In the genomic region with DNA sequence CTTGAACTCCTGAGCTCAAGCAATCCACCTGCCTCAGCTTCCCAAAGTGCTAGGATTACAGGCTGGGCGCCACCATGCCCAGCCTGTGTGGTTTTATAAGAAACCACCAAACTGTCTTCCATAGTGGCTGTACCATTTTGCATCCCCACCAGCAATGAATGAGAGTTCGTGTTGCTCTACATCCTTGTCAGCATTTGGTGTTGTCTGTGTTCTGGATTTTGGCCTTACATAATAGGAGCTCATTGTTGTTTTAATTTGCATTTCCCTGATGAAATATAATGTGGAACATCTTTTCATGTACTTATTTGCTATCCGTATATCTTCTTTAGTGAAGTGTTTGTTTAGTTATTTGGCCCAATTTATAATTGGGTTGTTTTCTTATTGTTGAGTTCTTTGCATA, we compare ENCODE assay signal across 23 cellular contexts.
"Had no signal": no experiment of that assay in that cellular context is flagged by ENCODE, and none has a peak within 500 bp of the region (broad histone marks: within the 10 kb centered on the region; RNA-seq: fewer than 3 reads in every experiment).

No MANE protein-coding gene starts in this region.

- H3K9me3 ChIP-seq: SK-N-SH had no signal

- DNase-seq: IMR-90, Karpas-422, KG1, MG63, NCI-H1092, NCI-H1105 treated with DMSO at 0.1 percent for 48 hours, NCI-H1417 treated with DMSO at 0.1 percent for 48 hours, NCI-H146, NCI-H1694 treated with DMSO at 0.1 percent for 48 hours, NCI-H1930, NCI-H2081, NCI-H2107, NCI-H226, NCI-H446, NCI-H510A, NCI-H524 treated with DMSO at 0.1 percent for 48 hours, NCI-H69, NCI-H774, Right ventricle myocardium superior, RPMI8226, SK-N-SH, SW 1271 had no signal

- FAIRE-seq: RCC 7860 had no signal

- H3K4me3 ChIP-seq: MG63 had no signal

- H3K4me2 ChIP-seq: SK-N-SH had no signal
